8 cellular contexts compared by ENCODE assay signal in genomic region chr6:27864906-27865883, GRCh38. TPM values are rescaled to one million over a fixed set of nuclear protein-coding genes. Genes with fewer than 3 reads are reported as not detected.
DNase-seq lines count a peak whose midpoint lies in the region; ATAC-seq and TF ChIP-seq lines count a peak whose summit lies in the region.

No MANE protein-coding gene starts in this region.

- H4K20me1 ChIP-seq in OCI-LY7 (ENCODE audit: insufficient read depth, low read length): no peaks in the 10 kb centered on the region

- H3K27me3 ChIP-seq in esophagus muscularis mucosa (peaks cover 0 to 45% (median 31%) of the 10 kb centered on the region in 4 donors), muscle layer of colon (ENCODE audit: control insufficient read depth in 1 of 2, insufficient read depth in 2 of 2, low read length in 2 of 2) (peaks cover 40 to 60% of the 10 kb centered on the region in 2 donors), stomach smooth muscle (ENCODE audit: control insufficient read depth in 1 of 2, insufficient read depth in 2 of 2, low read length in 2 of 2) (peaks cover 37 to 54% of the 10 kb centered on the region in 2 donors)

- H3K9ac ChIP-seq in muscle layer of colon (ENCODE audit: low read length): no peak overlapping the region
- H3K9ac ChIP-seq in stomach smooth muscle (ENCODE audit: low read length in 2 of 2): peak overlapping the region; percentile 13 to 37

- intact Hi-C loops in OCI-LY7 (cut with micrococcal nuclease; ENCODE audit: unreplicated experiment) (loop anchor here (1.0 to 5.0 kb wide), 2 partner anchors 27 to 1708 kb away; a partner anchor contains a TSS), esophagus muscularis mucosa (cut with DNase I) (loop anchor here (2.0 kb wide), 1 partner anchor 26 kb away; a partner anchor contains a TSS)

- no peaks in the 10 kb centered on the region for H3K9me2 ChIP-seq in OCI-LY7 (ENCODE audit: insufficient read depth, low read length)

- H3K4me1 ChIP-seq in OCI-LY7 (ENCODE audit: insufficient read depth, low read length, poor library complexity, severe bottlenecking) (peaks cover 60% of the 10 kb centered on the region), esophagus muscularis mucosa (peaks cover 35 to 39% (median 37%) of the 10 kb centered on the region in 4 donors), muscle layer of colon (ENCODE audit: insufficient read depth, low read length) (peaks cover 25% of the 10 kb centered on the region), stomach smooth muscle (ENCODE audit: control insufficient read depth, insufficient read depth, low read length) (peaks cover 29% of the 10 kb centered on the region)

- peaks cover 12% of the 10 kb centered on the region for H3K36me3 Mint-ChIP-seq in activated T-cell treated with anti-CD3 and anti-CD28 coated beads, Interleukin-2, amount 50 U/mL, for 24 hours (ENCODE audit: low read depth)

- H3K4me3 Mint-ChIP-seq in activated T-cell treated with anti-CD3 and anti-CD28 coated beads, Interleukin-2, amount 50 U/mL, for 24 hours: peak overlapping the region; percentile 96

- H3K4me3 ChIP-seq in OCI-LY7 (ENCODE audit: low read depth, low read length, poor library complexity, severe bottlenecking) (peak overlapping the region; percentile 67), esophagus muscularis mucosa (peak overlapping the region; percentile 62 to 77 (median 68)), muscle layer of colon (ENCODE audit: low read depth in 1 of 2, low read length in 2 of 2) (peak overlapping the region; percentile 47 to 86), stomach smooth muscle (ENCODE audit: low read length in 2 of 2) (peak overlapping the region; percentile 72 to 79)

- peak overlapping the region; percentile 99 for H3K27ac Mint-ChIP-seq in activated T-cell treated with anti-CD3 and anti-CD28 coated beads, Interleukin-2, amount 50 U/mL, for 24 hours

- BruUV-seq in OCI-LY7 (replicated peaks; lab: Mats Ljungman, UMichigan): TSS peak; percentile 99

- no peaks in the 10 kb centered on the region for H3K27me3 Mint-ChIP-seq in activated T-cell treated with anti-CD3 and anti-CD28 coated beads, Interleukin-2, amount 50 U/mL, for 24 hours

- no peaks in the 10 kb centered on the region for H3K9me3 Mint-ChIP-seq in activated T-cell treated with anti-CD3 and anti-CD28 coated beads, Interleukin-2, amount 50 U/mL, for 24 hours

- no peak for TF ChIP-seq CTCF in OCI-LY7 (conservative IDR thresholded peaks at IDR 0.05; ENCODE audit: low read length)
- TF ChIP-seq CTCF in esophagus muscularis mucosa (IDR thresholded peaks at IDR 0.05): no peak

- CTCF ChIA-PET in OCI-LY7 (lab: Charles Lee; ENCODE audit: unreplicated experiment): interaction anchor here (1.1 to 1.4 kb wide), 2 partner anchors 26 to 29 kb away, joined by 3 to 5 read pairs; no protein-coding TSS in a partner anchor

- TF ChIP-seq EP300 in esophagus muscularis mucosa (IDR thresholded peaks at IDR 0.05): no peak

- TF ChIP-seq POLR2A in esophagus muscularis mucosa (IDR thresholded peaks at IDR 0.05; ENCODE audit: low read depth): no peak

- H3K27ac ChIP-seq in OCI-LY7 (ENCODE audit: low read depth, low read length, poor library complexity, severe bottlenecking): peak overlapping the region; percentile 99
- peak overlapping the region; percentile 43 to 70 (median 65) for H3K27ac ChIP-seq in esophagus muscularis mucosa (replicated peaks in 1 of 4)
- no peak overlapping the region for H3K27ac ChIP-seq in muscle layer of colon (ENCODE audit: low read depth, low read length)
- no peak overlapping the region for H3K27ac ChIP-seq in stomach smooth muscle (ENCODE audit: low read length)

- POLR2A ChIA-PET in OCI-LY7 (lab: Charles Lee): interaction anchor here (0.5 to 27.1 kb wide), 47 partner anchors 7 to 1839 kb away, joined by 3 to 1237 read pairs (median 5); a partner anchor contains a TSS

- 2% methylated on average over 28 of the region's 58 CpGs for WGBS in esophagus muscularis mucosa

- peak; percentile 96 for DNase-seq in DMS153 treated with DMSO at 0.1 percent for 48 hours (lab: John Stamatoyannopoulos, UW; ENCODE audit: unreplicated experiment)
- DNase-seq in HuH-7 (ENCODE audit: low spot score): peak; percentile 88
- peak; percentile 99 for DNase-seq in OCI-LY7 (ENCODE audit: low spot score)
- DNase-seq in activated T-cell treated with anti-CD3 and anti-CD28 coated beads, Interleukin-2, amount 50 U/mL, for 24 hours: peak; percentile 79
- DNase-seq in esophagus muscularis mucosa (ENCODE audit: extremely low spot score): no peak

- peak overlapping the region; percentile 71 for H3K4me2 ChIP-seq in OCI-LY7 (ENCODE audit: low read length)

- peak; percentile 54 for ATAC-seq in GM21529 (IDR thresholded peaks at IDR 0.05; ENCODE audit: unreplicated experiment)

- H2AFZ ChIP-seq in OCI-LY7 (ENCODE audit: low read length): no peak overlapping the region

- peaks cover 51% of the 10 kb centered on the region for H3K4me1 Mint-ChIP-seq in activated T-cell treated with anti-CD3 and anti-CD28 coated beads, Interleukin-2, amount 50 U/mL, for 24 hours (ENCODE audit: low read depth)

- no peaks in the 10 kb centered on the region for H3K36me3 ChIP-seq in OCI-LY7 (ENCODE audit: insufficient read depth, low read length)
- no peaks in the 10 kb centered on the region for H3K36me3 ChIP-seq in esophagus muscularis mucosa
- H3K36me3 ChIP-seq in muscle layer of colon (ENCODE audit: insufficient read depth, low read length): no peaks in the 10 kb centered on the region
- no peaks in the 10 kb centered on the region for H3K36me3 ChIP-seq in stomach smooth muscle (ENCODE audit: control insufficient read depth in 2 of 2, insufficient read depth in 2 of 2, low read length in 2 of 2)

- H3K9me3 ChIP-seq in OCI-LY7 (ENCODE audit: low read length) (no peaks in the 10 kb centered on the region), esophagus muscularis mucosa (no peaks in the 10 kb centered on the region), muscle layer of colon (ENCODE audit: low read length) (no peaks in the 10 kb centered on the region), stomach smooth muscle (ENCODE audit: control insufficient read depth in 2 of 2, low read length in 2 of 2) (no peaks in the 10 kb centered on the region)

- H3K79me2 ChIP-seq in OCI-LY7 (ENCODE audit: insufficient read depth, low read depth, low read length): peaks cover 14% of the 10 kb centered on the region; the same call in 1 of the 2 replicates

RNA-seq across cellular contexts. Expression of gene OR2B2, which starts 47.0 kb away (rescaled TPM):
- total RNA-seq in OCI-LY7 (2014; rRNA removed; shearing (Covaris generic)): not detected in 2 replicates
- total RNA-seq in OCI-LY7 (2022): not detected in 2 replicates
- not detected for total RNA-seq in esophagus muscularis mucosa

Comparison
In these comparisons a context has a peak if more than half of its experiments do, and no peak if none do; other contexts are left out.
1. H3K27ac ChIP-seq: peak in OCI-LY7 (single experiment) and esophagus muscularis mucosa (4 of 4); none in muscle layer of colon (single experiment) and stomach smooth muscle (single experiment).
2. Peak in every context shown above with its lines, with median percentiles within 50 percentile points of each other: H3K4me3 ChIP-seq.